ENCODE assay signal across 16 cellular contexts in genomic region chr5:1142886-1143669, GRCh38. TPM values are rescaled to one million over a fixed set of nuclear protein-coding genes. Genes with fewer than 3 reads are reported as not detected.
DNase-seq lines count a peak whose midpoint lies in the region; ATAC-seq, FAIRE-seq and TF ChIP-seq lines count a peak whose summit lies in the region.
"Had no signal": no experiment of that assay in that cellular context is flagged by ENCODE, and none has a peak within 500 bp of the region (broad histone marks: within the 10 kb centered on the region; RNA-seq: fewer than 3 reads in every experiment).

No MANE protein-coding gene starts in this region.

- no peak for TF ChIP-seq CTCF in H1 (IDR thresholded peaks at IDR 0.05; ENCODE audit: control extremely low read depth in 1 of 3, insufficient read depth in 1 of 3, low read depth in 1 of 3, low read length in 3 of 3)
- TF ChIP-seq CTCF in HFFc6 (IDR thresholded peaks at IDR 0.05): no peak

- no peak for TF ChIP-seq RAD21 in H1 (IDR thresholded peaks at IDR 0.05 in 1 of 2, conservative IDR thresholded peaks at IDR 0.05 in 1 of 2; ENCODE audit: low read depth in 2 of 2, low read length in 2 of 2)

- CTCF ChIA-PET in H1 (lab: Charles Lee; ENCODE audit: partially characterized antibody): interaction anchor here (0.7 to 2.0 kb wide), 11 partner anchors 12 to 219 kb away, joined by 3 to 7 read pairs (median 3); no protein-coding TSS in a partner anchor

- no peak overlapping the region for H3K27ac ChIP-seq in H1 (ENCODE audit: low read depth, low read length)
- H3K27ac ChIP-seq in neuronal stem cell (replicated peaks; ENCODE audit: low read length): no peak overlapping the region
- no peak overlapping the region for H3K27ac ChIP-seq in Karpas-422 (ENCODE audit: low read length)
- H3K27ac ChIP-seq: BLaER1 treated with 17β-estradiol and CSF1 and Interleukin-3, amounts not matched to agents 10 nM and 100 nM had no signal

- H2AFZ ChIP-seq in H1 (ENCODE audit: low read length) (no peak overlapping the region), neuronal stem cell (ENCODE audit: low read length) (no peak overlapping the region), Karpas-422 (ENCODE audit: low read length) (no peak overlapping the region)
- H2AFZ ChIP-seq: GM23338 had no signal

- H3K79me1 ChIP-seq in H1 (ENCODE audit: low read depth, low read length) (no peaks in the 10 kb centered on the region), neuronal stem cell (ENCODE audit: low read depth, low read length) (no peaks in the 10 kb centered on the region)

- WGBS in H1 (ENCODE audit: extremely low coverage in 1 of 2, insufficient coverage in 1 of 2, insufficient read length in 1 of 2, insufficient replicate concordance in 2 of 2, low coverage in 1 of 2, low lambda C conversion rate in 2 of 2, missing lambda C conversion rate in 1 of 2), 2 experiments: 89% methylated on average over 30 of the region's 34 CpGs; no CpG with 5 or more reads in 1 of the 2 experiments
- no CpG with 5 or more reads among the region's 34 CpGs for WGBS in neuronal stem cell (ENCODE audit: extremely low coverage in 2 of 2, insufficient read length in 2 of 2, insufficient replicate concordance in 1 of 2), 2 donors

- H3K14ac ChIP-seq in H1 (ENCODE audit: insufficient read length) (no peak overlapping the region), neuronal stem cell (ENCODE audit: low read length) (peak overlapping the region; percentile 72)

- H2BK12ac ChIP-seq in H1 (ENCODE audit: low read depth, low read length) (peak overlapping the region; percentile 39; the same call in 1 of the 2 replicates), neuronal stem cell (ENCODE audit: low read length) (no peak overlapping the region)

- H2BK15ac ChIP-seq in H1 (ENCODE audit: low read length) (no peak overlapping the region), neuronal stem cell (ENCODE audit: low read length) (no peak overlapping the region)

- TF ChIP-seq EP300 in H1 (IDR thresholded peaks at IDR 0.05; ENCODE audit: borderline replicate concordance in 1 of 2, low read depth in 2 of 2, low read length in 2 of 2): no peak

- H4K8ac ChIP-seq in H1 (ENCODE audit: extremely low read depth, insufficient read depth, low read length): peak overlapping the region; percentile 45
- no peak overlapping the region for H4K8ac ChIP-seq in neuronal stem cell (ENCODE audit: low read depth, low read length)

- no peaks in the 10 kb centered on the region for H3K27me3 ChIP-seq in H1 (replicated peaks in 1 of 4; ENCODE audit: control insufficient read depth in 3 of 4, extremely low read depth in 1 of 4, insufficient read depth in 3 of 4, low read length in 3 of 4)
- H3K27me3 ChIP-seq in neuronal stem cell (ENCODE audit: control insufficient read depth in 3 of 3, insufficient read depth in 3 of 3, low read depth in 1 of 3, low read length in 3 of 3): peaks cover 0 to 5% (median 0%) of the 10 kb centered on the region in 3 experiments
- H3K27me3 ChIP-seq in Karpas-422 (ENCODE audit: low read length): no peaks in the 10 kb centered on the region

- peak overlapping the region; percentile 61; the same call in 1 of the 2 replicates for H2BK20ac ChIP-seq in H1 (ENCODE audit: low read length)

- H3K56ac ChIP-seq in H1 (replicated peaks; ENCODE audit: insufficient read length, low read depth, low read length): no peak overlapping the region

- H2AK5ac ChIP-seq in H1 (ENCODE audit: low read depth, low read length) (no peak overlapping the region), neuronal stem cell (ENCODE audit: low read depth, low read length) (peak overlapping the region; percentile 23)

- H3K4ac ChIP-seq in H1 (replicated peaks; ENCODE audit: insufficient read length, low read depth, low read length) (no peak overlapping the region), neuronal stem cell (ENCODE audit: low read length) (no peak overlapping the region)

- peak overlapping the region; percentile 19 for H3K18ac ChIP-seq in H1 (ENCODE audit: extremely low read depth, low read length)
- peak overlapping the region; percentile 66 for H3K18ac ChIP-seq in neuronal stem cell (ENCODE audit: low read length)

- H2BK120ac ChIP-seq in H1 (replicated peaks; ENCODE audit: low read depth, low read length): no peak overlapping the region
- H2BK120ac ChIP-seq in neuronal stem cell (ENCODE audit: low read depth, low read length): no peak overlapping the region

- no peaks in the 10 kb centered on the region for H3K4me1 Mint-ChIP-seq in HFFc6 (ENCODE audit: low read depth)

- no peaks in the 10 kb centered on the region for H3K9me2 ChIP-seq in Karpas-422 (replicated peaks; ENCODE audit: insufficient read depth, low read length)

- H3K23me2 ChIP-seq in H1 (ENCODE audit: low read depth, low read length): 0 out of 2 replicates have a peak, but pooled peaks cover 1% of the 10 kb centered on the region

- H4K20me1 ChIP-seq in H1 (replicated peaks in 1 of 2; ENCODE audit: control insufficient read depth in 1 of 2, insufficient read depth in 2 of 2, low read length in 2 of 2): no peaks in the 10 kb centered on the region
- H4K20me1 ChIP-seq in Karpas-422 (ENCODE audit: insufficient read depth, low read depth, low read length): no peaks in the 10 kb centered on the region

- H3K9me3 Mint-ChIP-seq in HFFc6: peaks cover 4% of the 10 kb centered on the region
- H3K9me3 Mint-ChIP-seq: CD4-positive, CD25-positive, alpha-beta regulatory T cell; GM23338; H9; IgD-negative memory B cell had no signal

- no peak for ATAC-seq in Right ventricle myocardium superior (ENCODE audit: poor library complexity)
- ATAC-seq in left cardiac atrium: no peak
- ATAC-seq: GM23338 had no signal

- no peaks in the 10 kb centered on the region for H3K36me3 Mint-ChIP-seq in HFFc6 (ENCODE audit: low read depth)
- H3K36me3 Mint-ChIP-seq: CD4-positive, CD25-positive, alpha-beta regulatory T cell; IgD-negative memory B cell had no signal

- H4K91ac ChIP-seq in H1 (replicated peaks; ENCODE audit: insufficient read length, low read length): no peak overlapping the region
- no peak overlapping the region for H4K91ac ChIP-seq in neuronal stem cell (ENCODE audit: low read depth, low read length, poor library complexity)

- H3K4me3 ChIP-seq in H1 (ENCODE audit: extremely low read depth in 1 of 4, insufficient read depth in 2 of 4, low read depth in 3 of 4, low read length in 4 of 4) (no peak overlapping the region), neuronal stem cell (ENCODE audit: low read length in 2 of 2) (peak overlapping the region in 1 of 2 donors; percentile 24), Karpas-422 (ENCODE audit: low read length) (no peak overlapping the region)
- H3K4me3 ChIP-seq: BLaER1 treated with 17β-estradiol and CSF1 and Interleukin-3, amounts not matched to agents 10 nM and 100 nM; GM23338 had no signal

- DNase-seq in Right ventricle myocardium superior: peak; percentile 33
- DNase-seq in left cardiac atrium: no peak
- DNase-seq in H1 (ENCODE audit: low read depth in 1 of 2, low spot score in 2 of 2): no peak
- DNase-seq in neuronal stem cell (ENCODE audit: low spot score): no peak
- no peak for DNase-seq in midbrain (lab: John Stamatoyannopoulos, UW)
- DNase-seq in HFFc6: no peak
- no peak for DNase-seq in Karpas-422
- DNase-seq: 8988T; AML-193; CD4-positive, CD25-positive, alpha-beta regulatory T cell; H9 had no signal

- H3K79me2 ChIP-seq in H1 (ENCODE audit: control insufficient read depth in 1 of 2, insufficient read depth in 2 of 2, low read length in 2 of 2) (no peaks in the 10 kb centered on the region), Karpas-422 (ENCODE audit: low read length) (no peaks in the 10 kb centered on the region)

- peaks cover 13% of the 10 kb centered on the region for H3K27me3 Mint-ChIP-seq in HFFc6 (ENCODE audit: insufficient read depth)
- H3K27me3 Mint-ChIP-seq: CD4-positive, CD25-positive, alpha-beta regulatory T cell had no signal

- no peak overlapping the region for H3K9ac ChIP-seq in H1 (replicated peaks in 1 of 4; ENCODE audit: extremely low read depth in 1 of 4, low read depth in 3 of 4, low read length in 3 of 4)
- H3K9ac ChIP-seq in neuronal stem cell (ENCODE audit: low read depth, low read length, poor library complexity): no peak overlapping the region
- H3K9ac ChIP-seq in Karpas-422 (ENCODE audit: low read length): no peak overlapping the region
- H3K9ac ChIP-seq: BLaER1 treated with 17β-estradiol and CSF1 and Interleukin-3, amounts not matched to agents 10 nM and 100 nM had no signal

- no peak overlapping the region for H3K23ac ChIP-seq in H1 (ENCODE audit: insufficient read length)
- H3K23ac ChIP-seq in neuronal stem cell (ENCODE audit: low read depth, low read length, poor library complexity): no peak overlapping the region

- FAIRE-seq in H1 (lab: Jason Lieb, UNC): no peak

- H3K4me1 ChIP-seq in H1 (replicated peaks in 1 of 4; ENCODE audit: control insufficient read depth in 3 of 4, insufficient read depth in 4 of 4, low read length in 3 of 4) (peaks cover 0 to 13% (median under 1%) of the 10 kb centered on the region in 4 experiments; a peak in 4 of 7 replicates), neuronal stem cell (ENCODE audit: control insufficient read depth in 2 of 2, insufficient read depth in 1 of 2, low read depth in 1 of 2, low read length in 2 of 2) (no peaks in the 10 kb centered on the region), Karpas-422 (ENCODE audit: low read length) (peaks cover 19% of the 10 kb centered on the region)

- no peak for TF ChIP-seq POLR2A in H1 (IDR thresholded peaks at IDR 0.05; ENCODE audit: control extremely low read depth in 1 of 2, low read depth in 2 of 2, low read length in 2 of 2)

- no peak overlapping the region for H4K5ac ChIP-seq in H1 (ENCODE audit: insufficient read length, low read depth, low read length)

- no peaks in the 10 kb centered on the region for H3K9me3 ChIP-seq in H1 (ENCODE audit: insufficient read depth in 2 of 2, low read depth in 1 of 2, low read length in 1 of 2)
- no peaks in the 10 kb centered on the region for H3K9me3 ChIP-seq in neuronal stem cell (replicated peaks in 1 of 2; ENCODE audit: control insufficient read depth in 2 of 2, insufficient read depth in 1 of 2, low read depth in 1 of 2, low read length in 2 of 2)
- H3K9me3 ChIP-seq in Karpas-422 (ENCODE audit: low read length): no peaks in the 10 kb centered on the region

- no peak overlapping the region for H3K27ac Mint-ChIP-seq in HFFc6
- H3K27ac Mint-ChIP-seq: CD4-positive, CD25-positive, alpha-beta regulatory T cell; GM23338; H9; IgD-negative memory B cell had no signal

- no peaks in the 10 kb centered on the region for H3K36me3 ChIP-seq in H1 (ENCODE audit: control insufficient read depth in 2 of 4, insufficient read depth in 4 of 4, low read length in 3 of 4)
- H3K36me3 ChIP-seq in neuronal stem cell (replicated peaks in 1 of 2; ENCODE audit: control insufficient read depth in 2 of 2, insufficient read depth in 2 of 2, low read length in 2 of 2): no peaks in the 10 kb centered on the region
- H3K36me3 ChIP-seq in Karpas-422 (ENCODE audit: insufficient read depth, low read length): no peaks in the 10 kb centered on the region
- H3K36me3 ChIP-seq: BLaER1 treated with 17β-estradiol and CSF1 and Interleukin-3, amounts not matched to agents 10 nM and 100 nM had no signal

- H3K4me3 Mint-ChIP-seq in HFFc6: no peak overlapping the region
- H3K4me3 Mint-ChIP-seq: CD4-positive, CD25-positive, alpha-beta regulatory T cell; GM23338; H9 had no signal

- no peak overlapping the region for H2BK5ac ChIP-seq in H1 (ENCODE audit: low read depth, low read length)
- H2BK5ac ChIP-seq in neuronal stem cell (ENCODE audit: low read length): peak overlapping the region; percentile 62

- intact Hi-C loops in Right ventricle myocardium superior (cut with DNase I) (no loop called here), left cardiac atrium (cut with DNase I) (loop anchor here in 1 of 2 donors (10.0 kb wide), 1 partner anchor 218 kb away; no protein-coding TSS in a partner anchor)

- POLR2A ChIA-PET in H1 (lab: Charles Lee; ENCODE audit: partially characterized antibody): no interaction called here

- H3K4me2 ChIP-seq in H1 (ENCODE audit: insufficient read depth in 1 of 2, low read depth in 2 of 2, low read length in 2 of 2) (no peak overlapping the region), neuronal stem cell (ENCODE audit: insufficient read depth, low read length, poor library complexity, severe bottlenecking) (no peak overlapping the region), Karpas-422 (ENCODE audit: low read depth, low read length, poor library complexity, severe bottlenecking) (no peak overlapping the region)
- H3K4me2 ChIP-seq: GM23338 had no signal

RNA-seq across cellular contexts. Expression of gene SLC12A7, which starts 31.2 kb away (rescaled TPM):
- 172 TPM for total RNA-seq in Right ventricle myocardium superior
- total RNA-seq in left cardiac atrium: 10 to 100 TPM; 53.7 to 54.1 TPM
- 38.6 and 39.7 TPM in 2 replicates for total RNA-seq in H1 (2021; fragmentation: NEBNext Ultra II Directional; extraction: Animal tissue kit (Norgen Biotek cat#: 25700))
- polyA plus RNA-seq in H1 (2011; rRNA removed): 23.5 and 37.5 TPM in 2 replicates
- 26.4 TPM for polyA plus RNA-seq in H1 (2011; cell fraction: cytosol; rRNA removed)
- 181 TPM for polyA plus RNA-seq in H1 (2011; cell fraction: nucleus; rRNA removed)
- 27.4 to 47.0 TPM (median 38.9 TPM) in 4 replicates for polyA plus RNA-seq in H1 (2012, experiment 1 of 2)
- 19.5 TPM for polyA plus RNA-seq in H1 (2012, experiment 2 of 2)
- polyA plus RNA-seq in H1 (2013, experiment 1 of 2): 27.2 TPM
- polyA plus RNA-seq in H1 (2013, experiment 2 of 2): 24.9 TPM
- polyA minus RNA-seq in H1 (2011; rRNA and poly(A)+ RNA removed): 23.8 and 28.1 TPM in 2 replicates
- 33.8 TPM for polyA minus RNA-seq in H1 (2011; cell fraction: cytosol; rRNA and poly(A)+ RNA removed)
- 44.5 TPM for polyA minus RNA-seq in H1 (2011; cell fraction: nucleus; rRNA and poly(A)+ RNA removed)
- polyA plus RNA-seq in neuronal stem cell (2013, experiment 1 of 2): 25.7 TPM
- 25.0 TPM for polyA plus RNA-seq in neuronal stem cell (2013, experiment 2 of 2)
- total RNA-seq in HFFc6 (2021; fragmentation: NEBNext Ultra II Directional; extraction: Animal tissue kit (Norgen Biotek cat#: 25700)): under 1 TPM in 3 of 6 experiments, not detected in 3; 0.07 to 0.09 (median 0.09) TPM
- total RNA-seq in Karpas-422 (2014; rRNA removed; shearing (Covaris generic); ENCODE audit: low replicate concordance): 0.22 TPM in 1 of 2 replicates, not detected in the other

RNA-seq across cellular contexts. Expression of gene SLC6A19, which starts 58.3 kb away (rescaled TPM):
- total RNA-seq in Right ventricle myocardium superior (not detected), left cardiac atrium (not detected)
- total RNA-seq in H1 (2021; fragmentation: NEBNext Ultra II Directional; extraction: Animal tissue kit (Norgen Biotek cat#: 25700)): not detected in 2 replicates
- polyA plus RNA-seq in H1 (2011; rRNA removed): 0.02 and 0.03 TPM in 2 replicates
- polyA plus RNA-seq in H1 (2011; cell fraction: cytosol; rRNA removed): 0.03 TPM
- polyA plus RNA-seq in H1 (2011; cell fraction: nucleus; rRNA removed): 0.06 TPM
- 0.05 TPM in 1 of 4 replicates, not detected in the others for polyA plus RNA-seq in H1 (2012, experiment 1 of 2)
- 0.03 TPM for polyA plus RNA-seq in H1 (2012, experiment 2 of 2)
- polyA plus RNA-seq in H1 (2013, experiment 1 of 2): not detected
- polyA plus RNA-seq in H1 (2013, experiment 2 of 2): 0.02 TPM
- polyA minus RNA-seq in H1 (2011; rRNA and poly(A)+ RNA removed): 0.22 TPM in 1 of 2 replicates, not detected in the other
- polyA minus RNA-seq in H1 (2011; cell fraction: cytosol; rRNA and poly(A)+ RNA removed): not detected
- not detected for polyA minus RNA-seq in H1 (2011; cell fraction: nucleus; rRNA and poly(A)+ RNA removed)
- polyA plus RNA-seq in neuronal stem cell (2013, experiment 1 of 2): not detected
- not detected for polyA plus RNA-seq in neuronal stem cell (2013, experiment 2 of 2)
- total RNA-seq in HFFc6 (2021; fragmentation: NEBNext Ultra II Directional; extraction: Animal tissue kit (Norgen Biotek cat#: 25700)): not detected
- total RNA-seq in Karpas-422 (2014; rRNA removed; shearing (Covaris generic); ENCODE audit: low replicate concordance): not detected in 2 replicates
- total RNA-seq: CD4-positive, CD25-positive, alpha-beta regulatory T cell; Daoy; GM23338; H9; HT1080 had no signal
- polyA plus RNA-seq: CD4-positive, CD25-positive, alpha-beta regulatory T cell; GM23338; IgD-negative memory B cell had no signal

Comparison
In these comparisons a context has a peak if more than half of its experiments do, and no peak if none do; other contexts are left out.
1. RNA of gene SLC12A7, which starts 31.2 kb away (total RNA-seq): 172 TPM in Right ventricle myocardium superior (single experiment), 53.7 to 54.1 TPM in left cardiac atrium and 38.6 to 39.7 TPM in H1; 0.07 to 0.09 TPM in HFFc6 and 0.22 TPM in Karpas-422; every median in the first group is over 10 times any median in the second.